Comparison of ENCODE assay signal across 1 cellular context in the genomic region with DNA sequence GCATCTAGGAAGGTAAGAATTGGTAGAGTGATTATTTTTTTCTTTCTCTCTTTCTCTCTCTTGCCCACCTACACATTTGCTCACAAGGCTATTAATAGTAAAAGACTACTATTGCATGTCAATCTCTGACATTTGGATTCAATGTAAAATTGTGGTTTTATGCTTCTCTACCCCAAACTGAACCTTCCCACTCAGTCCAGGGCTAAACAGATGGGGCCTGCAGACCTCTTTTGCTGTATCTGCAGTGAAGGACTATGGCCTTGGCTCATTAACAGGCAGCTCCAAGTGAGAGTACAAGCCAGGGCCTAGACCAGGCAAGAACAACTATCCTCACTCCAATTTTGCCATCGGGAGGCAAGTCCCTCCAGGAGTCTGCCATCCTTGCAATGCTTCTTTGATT.
TF ChIP-seq lines count a peak whose summit lies in the region.

No MANE protein-coding gene starts in this region.

TF ChIP-seq in IMR-90, 13 proteins besides CTCF, POLR2A, EP300 and RAD21:
- TF ChIP-seq RCOR1 (IDR thresholded peaks at IDR 0.05; ENCODE audit: insufficient replicate concordance, low read length), result no peak
- TF ChIP-seq NFE2L2 (IDR thresholded peaks at IDR 0.05; ENCODE audit: low read depth, low read length), result no peak
- TF ChIP-seq MAFK (IDR thresholded peaks at IDR 0.05; ENCODE audit: low read depth, low read length), result no peak
- no peak for TF ChIP-seq MXI1 (IDR thresholded peaks at IDR 0.05; ENCODE audit: borderline replicate concordance, low read depth, low read length)
- no peak for TF ChIP-seq FOS (IDR thresholded peaks at IDR 0.05; ENCODE audit: low read depth, low read length)
- TF ChIP-seq ELK1 (IDR thresholded peaks at IDR 0.05; ENCODE audit: borderline replicate concordance, low read depth, low read length), result no peak
- no peak for TF ChIP-seq CHD1 (IDR thresholded peaks at IDR 0.05; ENCODE audit: low read depth, low read length)
- no peak for TF ChIP-seq USF2 (IDR thresholded peaks at IDR 0.05; ENCODE audit: low read depth, low read length)
- no peak for TF ChIP-seq BHLHE40 (IDR thresholded peaks at IDR 0.05; ENCODE audit: low read depth, low read length)
- no peak for TF ChIP-seq SMC3 (IDR thresholded peaks at IDR 0.05; ENCODE audit: low read depth, low read length)
- TF ChIP-seq MAZ (IDR thresholded peaks at IDR 0.05; ENCODE audit: borderline replicate concordance, low read depth, low read length), result no peak
- TF ChIP-seq RFX5 (IDR thresholded peaks at IDR 0.05; ENCODE audit: low read depth, low read length), result no peak
- TF ChIP-seq CEBPB (IDR thresholded peaks at IDR 0.05; ENCODE audit: low read depth, low read length), result no peak
TF ChIP-seq in IMR-90: peak in this region for 0.
